In the genomic region with DNA sequence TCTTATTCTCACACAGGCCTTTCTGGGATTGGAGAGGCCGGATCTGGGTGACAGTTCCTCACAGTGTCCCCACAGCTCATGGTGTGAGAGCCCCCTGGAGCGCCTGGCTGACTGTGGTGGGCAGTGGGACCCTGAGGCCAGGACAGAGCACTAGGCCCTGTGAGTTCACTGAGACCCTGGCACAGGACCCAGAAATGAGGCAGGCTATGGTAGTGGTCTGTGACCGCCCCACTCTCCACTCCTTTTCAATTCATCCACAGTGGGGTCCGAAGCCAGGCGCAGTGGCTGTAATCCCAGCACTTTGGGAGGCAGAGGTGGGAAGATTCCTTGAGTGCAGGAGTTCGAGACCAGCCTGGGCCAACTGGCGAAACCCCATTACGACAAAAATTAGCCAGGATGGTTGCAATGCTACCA, we compare ENCODE assay signal across 1 cellular context.
TF ChIP-seq lines count a peak whose summit lies in the region.

No MANE protein-coding gene starts in this region.

TF ChIP-seq in neural cell, 6 proteins besides CTCF, POLR2A, EP300 and RAD21:
- TF ChIP-seq EZH2 (IDR thresholded peaks at IDR 0.05; ENCODE audit: borderline replicate concordance, insufficient read depth, low read length, poor library complexity, severe bottlenecking) (no peak), SMC3 (conservative IDR thresholded peaks at IDR 0.05; ENCODE audit: poor library complexity) (no peak), TAF1 (IDR thresholded peaks at IDR 0.05; ENCODE audit: low read depth) (no peak), POLR2AphosphoS5 (IDR thresholded peaks at IDR 0.05) (peak; percentile 39)
